Comparison of ENCODE assay signal across 8 cellular contexts in genomic region chr17:44186307-44187130, GRCh38. TPM values are rescaled to one million over a fixed set of nuclear protein-coding genes. Genes with fewer than 3 reads are reported as not detected.
DNase-seq lines count a peak whose midpoint lies in the region; ATAC-seq and TF ChIP-seq lines count a peak whose summit lies in the region.

Gene TMUB2, plus strand, starts transcription at chr17:44186972. Its CDS starts 737 bp downstream, at chr17:44187709.

- H3K27ac Mint-ChIP-seq in endothelial cell (ENCODE audit: unreplicated experiment) (peak within 1 kb of the TSS; percentile 97), mesothelial cell of epicardium (peak within 1 kb of the TSS; percentile 96)

- peak within 1 kb of the TSS; percentile 71 for H3K27ac ChIP-seq in OCI-LY3 (ENCODE audit: low read length)

- ATAC-seq in GM21515 (IDR thresholded peaks at IDR 0.05; ENCODE audit: unreplicated experiment) = peak; percentile 79

- no peaks in the 10 kb centered on the region for H3K27me3 ChIP-seq in OCI-LY3 (ENCODE audit: low read depth, low read length)

- H3K9me3 ChIP-seq in OCI-LY3 (ENCODE audit: insufficient read depth, low read length) = no peaks in the 10 kb centered on the region

- H3K9ac ChIP-seq in OCI-LY3 (ENCODE audit: low read length) = peak within 1 kb of the TSS; percentile 92

- H3K79me2 ChIP-seq in OCI-LY3 (ENCODE audit: low read length) = peaks cover 56% of the 10 kb centered on the region

- no peaks in the 10 kb centered on the region for H3K9me3 Mint-ChIP-seq in endothelial cell (ENCODE audit: unreplicated experiment)
- H3K9me3 Mint-ChIP-seq in mesothelial cell of epicardium = no peaks in the 10 kb centered on the region

- DNase-seq in D341Med (ENCODE audit: low spot score) (peak; percentile 100), HuH-7 (ENCODE audit: low spot score) (peak; percentile 98), endothelial cell (ENCODE audit: low spot score) (peak; percentile 99), mesothelial cell of epicardium (ENCODE audit: low spot score in 2 of 2, unreplicated experiment in 2 of 2) (peak; percentile 100)
- DNase-seq in activated CD8-positive, alpha-beta memory T cell treated with anti-CD3 and anti-CD28 coated beads, Interleukin-2, amount 50 U/mL, for 48 hours = peak; percentile 99
- peak; percentile 97 to 99 for DNase-seq in stimulated activated CD8-positive, alpha-beta memory T cell treated with anti-CD3 and anti-CD28 coated beads, Interleukin-15, amount 100 ng/mL, for 48 hours (ENCODE audit: low read depth in 2 of 2)

- peaks cover 13% of the 10 kb centered on the region for H3K36me3 ChIP-seq in OCI-LY3 (replicated peaks; ENCODE audit: low read depth, low read length)

- H3K4me1 Mint-ChIP-seq in endothelial cell (ENCODE audit: unreplicated experiment) (peaks cover 21% of the 10 kb centered on the region), mesothelial cell of epicardium (peaks cover 24% of the 10 kb centered on the region)

- peaks cover 6% of the 10 kb centered on the region for H3K27me3 Mint-ChIP-seq in endothelial cell (ENCODE audit: unreplicated experiment)
- no peaks in the 10 kb centered on the region for H3K27me3 Mint-ChIP-seq in mesothelial cell of epicardium (ENCODE audit: low read depth)

- peak within 1 kb of the TSS; percentile 83 for H3K4me2 ChIP-seq in OCI-LY3 (ENCODE audit: low read length)

- H4K20me1 ChIP-seq in OCI-LY3 (ENCODE audit: insufficient read depth, low read length) = no peaks in the 10 kb centered on the region; the same call in 1 of the 2 replicates

- H3K4me3 ChIP-seq in OCI-LY3 (ENCODE audit: low read length) = peak within 1 kb of the TSS; percentile 96

- TF ChIP-seq CTCF in OCI-LY3 (IDR thresholded peaks at IDR 0.05; ENCODE audit: low read depth, low read length) (no peak), endothelial cell (IDR thresholded peaks at IDR 0.05; ENCODE audit: unreplicated experiment) (no peak), mesothelial cell of epicardium (IDR thresholded peaks at IDR 0.05; ENCODE audit: unreplicated experiment) (no peak)

- H3K36me3 Mint-ChIP-seq in endothelial cell (ENCODE audit: low read depth, unreplicated experiment) (peaks cover 22% of the 10 kb centered on the region), mesothelial cell of epicardium (peaks cover 24% of the 10 kb centered on the region)

- peaks cover 17% of the 10 kb centered on the region for H3K4me1 ChIP-seq in OCI-LY3 (ENCODE audit: low read length)

- H2AFZ ChIP-seq in OCI-LY3 (ENCODE audit: low read depth, low read length) = peak within 1 kb of the TSS; percentile 49; the same call in 1 of the 2 replicates

- H3K4me3 Mint-ChIP-seq in endothelial cell (ENCODE audit: unreplicated experiment) = peak within 1 kb of the TSS; percentile 99
- H3K4me3 Mint-ChIP-seq in mesothelial cell of epicardium = peak within 1 kb of the TSS; percentile 94

RNA-seq across cellular contexts. Expression of gene TMUB2, which starts in this region (rescaled TPM):
- total RNA-seq in endothelial cell (ENCODE audit: unreplicated experiment) = 39.2 TPM
- total RNA-seq in mesothelial cell of epicardium = 35.7 to 39.0 TPM (median 37.0 TPM) in 3 replicates

Comparison
In these comparisons a context has a peak if more than half of its experiments do, and no peak if none do; other contexts are left out.
1. Peak in every context shown above with its lines: DNase-seq, ATAC-seq, H3K4me3 ChIP-seq and H3K27ac ChIP-seq.